Comparison of ENCODE assay signal across 8 cellular contexts in genomic region chr19:37217855-37218591, GRCh38. TPM values are rescaled to one million over a fixed set of nuclear protein-coding genes. Genes with fewer than 3 reads are reported as not detected.
DNase-seq lines count a peak whose midpoint lies in the region; ATAC-seq and TF ChIP-seq lines count a peak whose summit lies in the region.

Gene ZNF383, plus strand, starts transcription at chr19:37218214. Its CDS starts 12,240 bp downstream, at chr19:37230454.

- H3K9me3 Mint-ChIP-seq in activated T-cell treated with anti-CD3 and anti-CD28 coated beads, Interleukin-2, amount 50 U/mL, for 72 hours = peaks cover 4 to 11% of the 10 kb centered on the region in 2 donors
- H3K9me3 Mint-ChIP-seq in naive B cell = peaks cover 0 to 4% (median 0%) of the 10 kb centered on the region in 7 donors
- H3K9me3 Mint-ChIP-seq in stimulated activated effector memory CD8-positive, alpha-beta T cell treated with anti-CD3 and anti-CD28 coated beads, Interleukin-12 subunit alpha, Interleukin-12 subunit beta, amount 100 ng/mL, for 72 hours = peaks cover 4% of the 10 kb centered on the region

- peaks cover 23 to 51% of the 10 kb centered on the region in 2 donors for H3K36me3 Mint-ChIP-seq in activated T-cell treated with anti-CD3 and anti-CD28 coated beads, Interleukin-2, amount 50 U/mL, for 72 hours (ENCODE audit: insufficient read depth in 2 of 2)
- H3K36me3 Mint-ChIP-seq in naive B cell = peaks cover 9 to 13% of the 10 kb centered on the region in 2 donors
- H3K36me3 Mint-ChIP-seq in stimulated activated effector memory CD8-positive, alpha-beta T cell treated with anti-CD3 and anti-CD28 coated beads, Interleukin-12 subunit alpha, Interleukin-12 subunit beta, amount 100 ng/mL, for 72 hours = peaks cover 57% of the 10 kb centered on the region

- H3K4me1 Mint-ChIP-seq in activated T-cell treated with anti-CD3 and anti-CD28 coated beads, Interleukin-2, amount 50 U/mL, for 72 hours (ENCODE audit: low read depth) = peaks cover 29% of the 10 kb centered on the region
- H3K4me1 Mint-ChIP-seq in naive B cell = peaks cover 24 to 44% (median 43%) of the 10 kb centered on the region in 3 donors
- peaks cover 38% of the 10 kb centered on the region for H3K4me1 Mint-ChIP-seq in stimulated activated effector memory CD8-positive, alpha-beta T cell treated with anti-CD3 and anti-CD28 coated beads, Interleukin-12 subunit alpha, Interleukin-12 subunit beta, amount 100 ng/mL, for 72 hours

- H3K4me3 ChIP-seq in Jurkat, Clone E6-1 (ENCODE audit: low read length) = peak within 1 kb of the TSS; percentile 96

- H3K27ac Mint-ChIP-seq in activated T-cell treated with anti-CD3 and anti-CD28 coated beads, Interleukin-2, amount 50 U/mL, for 72 hours = peak within 1 kb of the TSS; percentile 86
- H3K27ac Mint-ChIP-seq in naive B cell = peak within 1 kb of the TSS; percentile 96 to 99 (median 98)
- H3K27ac Mint-ChIP-seq in stimulated activated effector memory CD8-positive, alpha-beta T cell treated with anti-CD3 and anti-CD28 coated beads, Interleukin-12 subunit alpha, Interleukin-12 subunit beta, amount 100 ng/mL, for 72 hours = peak within 1 kb of the TSS; percentile 96

- no peaks in the 10 kb centered on the region for H3K27me3 Mint-ChIP-seq in activated T-cell treated with anti-CD3 and anti-CD28 coated beads, Interleukin-2, amount 50 U/mL, for 72 hours (ENCODE audit: low read depth)
- H3K27me3 Mint-ChIP-seq in naive B cell = no peaks in the 10 kb centered on the region

- H3K4me3 Mint-ChIP-seq in activated T-cell treated with anti-CD3 and anti-CD28 coated beads, Interleukin-2, amount 50 U/mL, for 72 hours = peak within 1 kb of the TSS; percentile 89 to 90
- peak within 1 kb of the TSS; percentile 95 to 100 (median 98) for H3K4me3 Mint-ChIP-seq in naive B cell
- peak within 1 kb of the TSS; percentile 87 for H3K4me3 Mint-ChIP-seq in stimulated activated effector memory CD8-positive, alpha-beta T cell treated with anti-CD3 and anti-CD28 coated beads, Interleukin-12 subunit alpha, Interleukin-12 subunit beta, amount 100 ng/mL, for 72 hours

- DNase-seq in DMS53 treated with DMSO at 0.1 percent for 48 hours (lab: John Stamatoyannopoulos, UW; ENCODE audit: unreplicated experiment) = peak; percentile 96
- DNase-seq in Jurkat, Clone E6-1 (ENCODE audit: low read depth, low spot score) = peak; percentile 85
- peak; percentile 84 to 90 for DNase-seq in activated T-cell treated with anti-CD3 and anti-CD28 coated beads, Interleukin-2, amount 50 U/mL, for 72 hours
- DNase-seq in fibroblast of gingiva (ENCODE audit: low read depth) = peak; percentile 85
- DNase-seq in naive B cell = peak; percentile 90
- DNase-seq in stimulated activated effector memory CD8-positive, alpha-beta T cell treated with anti-CD3 and anti-CD28 coated beads, Interleukin-12 subunit alpha, Interleukin-12 subunit beta, amount 100 ng/mL, for 72 hours (ENCODE audit: low spot score in 2 of 2) = peak; percentile 70 to 92

- peak; percentile 82 for ATAC-seq in GM21717 (IDR thresholded peaks at IDR 0.05; ENCODE audit: unreplicated experiment)
- ATAC-seq in activated T-cell treated with anti-CD3 and anti-CD28 coated beads, Interleukin-2, amount 50 U/mL, for 72 hours (replicated peaks in 1 of 2) = peak; percentile 86 to 87
- peak; percentile 89 for ATAC-seq in naive B cell (ENCODE audit: low read depth in 2 of 2)
- ATAC-seq in stimulated activated effector memory CD8-positive, alpha-beta T cell treated with anti-CD3 and anti-CD28 coated beads, Interleukin-12 subunit alpha, Interleukin-12 subunit beta, amount 100 ng/mL, for 72 hours = peak; percentile 90

TF ChIP-seq in PFSK-1, 5 proteins besides CTCF, POLR2A, EP300 and RAD21:
- TF ChIP-seq SIN3A (IDR thresholded peaks at IDR 0.05; ENCODE audit: borderline replicate concordance, insufficient read depth, low read length) = 0 out of 2 replicates have a peak, but pooled peaks have one; percentile 19
- TF ChIP-seq TAF1 (IDR thresholded peaks at IDR 0.05; ENCODE audit: borderline replicate concordance, insufficient read depth, low read length) = peak; percentile 66; the same call in 1 of the 2 replicates
- no peak for TF ChIP-seq FOXP2 (optimal IDR thresholded peaks at IDR 0.05; ENCODE audit: borderline replicate concordance, extremely low read depth, extremely low read length, insufficient read depth)
- peak; percentile 59; the same call in 1 of the 2 replicates for TF ChIP-seq POLR2AphosphoS5 (IDR thresholded peaks at IDR 0.05; ENCODE audit: low read depth, low read length)

RNA-seq across cellular contexts. Expression of gene ZNF383, which starts in this region (rescaled TPM):
- polyA plus RNA-seq in Jurkat, Clone E6-1 (2012; ENCODE audit: insufficient read depth, insufficient read length) = 4.2 TPM
- 2.7 TPM for polyA plus RNA-seq in PFSK-1 (2012; ENCODE audit: insufficient read length, low read depth)
- 10 to 100 TPM; 14.3 to 15.1 TPM for total RNA-seq in activated T-cell treated with anti-CD3 and anti-CD28 coated beads, Interleukin-2, amount 50 U/mL, for 72 hours
- 10 to 100 TPM in 5 of 6 donors, 1 to 10 TPM in 1; 8.6 to 18.5 (median 13.9) TPM for polyA plus RNA-seq in naive B cell (ENCODE audit: low read depth in 6 of 6)

Comparison
In these comparisons a context has a peak if more than half of its experiments do, and no peak if none do; other contexts are left out.
1. Peak in every context shown above with its lines: DNase-seq, ATAC-seq and H3K4me3 ChIP-seq.